Comparison of ENCODE assay signal across 14 cellular contexts in the genomic region with DNA sequence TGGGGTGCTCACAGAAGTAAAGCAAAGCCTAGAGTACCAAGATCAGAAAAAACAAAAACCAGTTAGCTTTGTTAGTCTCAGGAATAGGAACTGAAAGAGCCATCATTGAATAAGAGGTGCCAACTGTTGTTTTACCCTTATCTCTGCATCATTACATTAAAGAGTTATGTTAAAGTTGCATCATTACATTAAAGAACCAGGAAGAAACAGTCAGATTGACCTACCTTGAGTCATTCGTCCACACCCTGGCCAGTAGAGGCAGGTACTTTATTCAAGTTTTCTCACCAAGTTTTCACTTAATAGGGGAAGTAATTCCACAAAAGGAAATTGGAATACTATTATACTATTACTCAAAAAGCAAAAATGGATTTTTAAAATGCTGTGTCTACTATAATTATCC.
"Had no signal": no experiment of that assay in that cellular context is flagged by ENCODE, and none has a peak within 500 bp of the region (broad histone marks: within the 10 kb centered on the region; RNA-seq: fewer than 3 reads in every experiment).

No MANE protein-coding gene starts in this region.

- H3K27ac ChIP-seq: cardiac muscle cell, hepatocyte, left ventricle myocardium inferior, right atrium auricular region, transverse colon, uterus, WERI-Rb-1 had no signal

- H3K4me2 ChIP-seq: hepatocyte had no signal

- DNase-seq: activated CD4-positive, alpha-beta T cell treated with anti-CD3 and anti-CD28 coated beads for 1 hour; activated CD4-positive, alpha-beta T cell treated with anti-CD3 and anti-CD28 coated beads, Interleukin-2, amount 50 U/mL, for 48 hours; activated gamma-delta T cell; effector CD8-positive, alpha-beta T cell; foreskin fibroblast; islet precursor cell; left ventricle myocardium inferior; T-helper 2 cell; transverse colon; uterus; WERI-Rb-1 had no signal

- H3K9me3 ChIP-seq: left ventricle myocardium inferior, right atrium auricular region, transverse colon, uterus had no signal

- H3K36me3 ChIP-seq: cardiac muscle cell, left ventricle myocardium inferior, right atrium auricular region, transverse colon, uterus, WERI-Rb-1 had no signal

- H3K79me2 ChIP-seq: hepatocyte had no signal

- H3K27me3 ChIP-seq: cardiac muscle cell, hepatocyte, right atrium auricular region, transverse colon, uterus had no signal

- H3K4me1 ChIP-seq: left ventricle myocardium inferior, right atrium auricular region, uterus had no signal

- H3K4me3 ChIP-seq: cardiac muscle cell, hepatocyte, left ventricle myocardium inferior, right atrium auricular region, transverse colon, uterus had no signal
